In genomic region chr5:32710335-32710858, GRCh38 we compare ENCODE assay signal across 8 cellular contexts. TPM values are rescaled to one million over a fixed set of nuclear protein-coding genes. Genes with fewer than 3 reads are reported as not detected.
DNase-seq lines count a peak whose midpoint lies in the region; ATAC-seq, FAIRE-seq and TF ChIP-seq lines count a peak whose summit lies in the region.

No MANE protein-coding gene starts in this region.

- peak overlapping the region; percentile 82 for H2BK20ac ChIP-seq in IMR-90 (ENCODE audit: low read depth, low read length)

- peak overlapping the region; percentile 84 for H3K18ac ChIP-seq in IMR-90 (ENCODE audit: low read depth, low read length)

- no peaks in the 10 kb centered on the region; the same call in none of the 2 replicates for H3K4me1 ChIP-seq in IMR-90 (ENCODE audit: control insufficient read depth, insufficient read depth, low read length)
- H3K4me1 ChIP-seq in K562 (replicated peaks in 1 of 2; ENCODE audit: control insufficient read depth in 2 of 2, insufficient read depth in 2 of 2, low read length in 2 of 2): peaks cover 0 to 27% of the 10 kb centered on the region in 2 experiments; a peak in 2 of 5 replicates
- H3K4me1 ChIP-seq in suprapubic skin: peaks cover 42% of the 10 kb centered on the region

- peak overlapping the region; percentile 70 for H2BK5ac ChIP-seq in IMR-90 (ENCODE audit: low read depth, low read length, poor library complexity, severe bottlenecking)

- H2AK9ac ChIP-seq in IMR-90 (replicated peaks; ENCODE audit: low read depth, low read length, poor library complexity): peak overlapping the region; percentile 83

- peaks cover 5% of the 10 kb centered on the region for H3K27me3 ChIP-seq in GM06990 (replicated peaks; ENCODE audit: control insufficient read depth, insufficient read depth, low read length)
- H3K27me3 ChIP-seq in IMR-90 (ENCODE audit: control insufficient read depth, insufficient read depth, low read length): no peaks in the 10 kb centered on the region
- H3K27me3 ChIP-seq in K562 (ENCODE audit: control insufficient read depth in 2 of 2, insufficient read depth in 2 of 2, low read length in 2 of 2): peaks cover 17 to 47% of the 10 kb centered on the region in 2 experiments
- peaks cover 32% of the 10 kb centered on the region for H3K27me3 ChIP-seq in suprapubic skin

- H4K8ac ChIP-seq in IMR-90 (ENCODE audit: low read depth in 2 of 2, low read length in 2 of 2): peak overlapping the region; percentile 75 to 84

- H3K4me2 ChIP-seq in IMR-90 (ENCODE audit: low read depth, low read length): peak overlapping the region; percentile 94
- peak overlapping the region; percentile 77 for H3K4me2 ChIP-seq in K562 (ENCODE audit: insufficient read depth, low read length)

- dilution Hi-C loops in IMR-90 (cut with HindIII; ENCODE audit: low sequenced_read_pairs, unreplicated experiment): no loop called here

- WGBS in IMR-90 (ENCODE audit: extremely low coverage in 2 of 2, insufficient read length in 1 of 2), 2 experiments: 0% methylated on average over 10 of the region's 29 CpGs; no CpG with 5 or more reads in 1 of the 2 experiments
- 7% methylated on average over 28 of the region's 29 CpGs for WGBS in K562 (ENCODE audit: insufficient coverage, low coverage, missing lambda C conversion rate)
- under 1% methylated on average over 25 of the region's 29 CpGs for WGBS in suprapubic skin

- H3K9me3 ChIP-seq in IMR-90 (ENCODE audit: control insufficient read depth, insufficient read depth, low read length) (no peaks in the 10 kb centered on the region), K562 (replicated peaks; ENCODE audit: control insufficient read depth, insufficient read depth, low read depth, low read length) (no peaks in the 10 kb centered on the region), suprapubic skin (no peaks in the 10 kb centered on the region)

- H2BK120ac ChIP-seq in IMR-90 (ENCODE audit: low read depth, low read length): peak overlapping the region; percentile 84

- peak overlapping the region; percentile 40; the same call in 2 of the 3 replicates for H2BK15ac ChIP-seq in IMR-90 (ENCODE audit: low read depth, low read length)

- POLR2A ChIA-PET in IMR-90 (lab: Charles Lee; ENCODE audit: unreplicated experiment) (no interaction called here), K562 (lab: Yijun Ruan, JAX) (no interaction called here)

- in situ Hi-C loops in IMR-90 (cut with MboI; ENCODE audit: low sequenced_read_pairs) (loop anchor here (10.0 kb wide), 2 partner anchors 204 to 464 kb away; no protein-coding TSS in a partner anchor), K562 (cut with MboI) (no loop called here)

- peak overlapping the region; percentile 66 for H3K56ac ChIP-seq in IMR-90 (ENCODE audit: extremely low read depth, insufficient read depth, low read length)

- TF ChIP-seq RAD21 in IMR-90 (IDR thresholded peaks at IDR 0.05; ENCODE audit: low read length) (no peak), K562 (CRISPR knock-in tag; conservative IDR thresholded peaks at IDR 0.05 in 1 of 2, IDR thresholded peaks at IDR 0.05 in 1 of 2) (no peak)

- TF ChIP-seq POLR2A in IMR-90 (IDR thresholded peaks at IDR 0.05; ENCODE audit: low read depth, low read length): no peak
- TF ChIP-seq POLR2A in K562 (conservative IDR thresholded peaks at IDR 0.05): no peak
- no peak for TF ChIP-seq POLR2A in suprapubic skin (IDR thresholded peaks at IDR 0.05)

- FAIRE-seq in K562 (lab: Jason Lieb, UNC): no peak

- no peaks in the 10 kb centered on the region; a peak in 2 of 4 replicates for H3K79me1 ChIP-seq in IMR-90 (ENCODE audit: low read depth in 1 of 2, low read length in 2 of 2)

- H4K5ac ChIP-seq in IMR-90 (ENCODE audit: low read depth, low read length): peak overlapping the region; percentile 80

- H3K9me1 ChIP-seq in IMR-90 (ENCODE audit: insufficient read depth, low read length) (no peaks in the 10 kb centered on the region; the same call in 1 of the 2 replicates), K562 (ENCODE audit: control insufficient read depth, insufficient read depth, low read length) (no peaks in the 10 kb centered on the region)

- ATAC-seq in IMR-90 (ENCODE audit: low read depth): peak; percentile 23
- ATAC-seq in K562: peak; percentile 44

- BruUV-seq in IMR-90 (replicated peaks; lab: Mats Ljungman, UMichigan) (no TSS peak), K562 (replicated peaks; lab: Mats Ljungman, UMichigan) (no TSS peak)

- peak overlapping the region; percentile 64; the same call in 1 of the 2 replicates for H3K4ac ChIP-seq in IMR-90 (ENCODE audit: low read depth, low read length)

- H3K36me3 ChIP-seq in GM06990 (ENCODE audit: control insufficient read depth, insufficient read depth, low read length): no peaks in the 10 kb centered on the region
- 0 out of 2 replicates have a peak, but pooled peaks cover 1% of the 10 kb centered on the region for H3K36me3 ChIP-seq in IMR-90 (ENCODE audit: control insufficient read depth, insufficient read depth, low read length)
- H3K36me3 ChIP-seq in K562 (ENCODE audit: control insufficient read depth, insufficient read depth, low read length): no peaks in the 10 kb centered on the region
- H3K36me3 ChIP-seq in suprapubic skin: no peaks in the 10 kb centered on the region

- H2AK5ac ChIP-seq in IMR-90 (ENCODE audit: low read depth, low read length): peak overlapping the region; percentile 48

- peak overlapping the region; percentile 96 for H4K91ac ChIP-seq in IMR-90 (ENCODE audit: insufficient read depth, low read depth, low read length)

- no peaks in the 10 kb centered on the region for H3K79me2 ChIP-seq in K562 (ENCODE audit: control insufficient read depth, insufficient read depth, low read length)

- H3K4me3 ChIP-seq in GM06990 (replicated peaks; ENCODE audit: low read depth, low read length): peak overlapping the region; percentile 55
- H3K4me3 ChIP-seq in IMR-90 (ENCODE audit: insufficient read depth, low read depth, low read length): peak overlapping the region; percentile 84
- H3K4me3 ChIP-seq in K562: peak overlapping the region; percentile 27
- H3K4me3 ChIP-seq in suprapubic skin: peak overlapping the region; percentile 65

- no peaks in the 10 kb centered on the region for H4K20me1 ChIP-seq in IMR-90 (ENCODE audit: insufficient read depth, low read length)
- no peaks in the 10 kb centered on the region for H4K20me1 ChIP-seq in K562 (replicated peaks; ENCODE audit: control insufficient read depth, insufficient read depth, low read length)

- H3K23ac ChIP-seq in IMR-90 (ENCODE audit: low read depth, low read length): peak overlapping the region; percentile 79

- H2AFZ ChIP-seq in IMR-90 (replicated peaks; ENCODE audit: low read length, poor library complexity) (peak overlapping the region; percentile 96), K562 (ENCODE audit: low read depth, low read length) (peak overlapping the region; percentile 73)

- peak overlapping the region; percentile 80 for H3K27ac ChIP-seq in IMR-90 (ENCODE audit: insufficient read depth, low read length)
- H3K27ac ChIP-seq in K562 (ENCODE audit: extremely low read depth, low read depth, low read length): no peak overlapping the region
- no peak overlapping the region for H3K27ac ChIP-seq in suprapubic skin

- intact Hi-C loops in IMR-90 (cut with micrococcal nuclease) (loop anchor here (1.0 to 5.0 kb wide), 7 partner anchors 82 to 712 kb away; no protein-coding TSS in a partner anchor), K562 (cut with micrococcal nuclease) (no loop called here)

- DNase-seq in GM06990 (ENCODE audit: extremely low read depth, insufficient read length) (peak; percentile 20), IMR-90 (no peak), K562 (ENCODE audit: extremely low read depth in 1 of 4, low spot score in 3 of 4) (no peak), kidney tubule cell (ENCODE audit: low spot score) (peak; percentile 28), suprapubic skin (ENCODE audit: low spot score in 2 of 2) (no peak), NCI-H146 treated with DMSO at 0.1 percent for 48 hours (lab: John Stamatoyannopoulos, UW; ENCODE audit: unreplicated experiment) (no peak), activated gamma-delta T cell treated with Interleukin-2 at 50 U/mL for 16 hours (no peak), DMS153 treated with DMSO at 0.1 percent for 48 hours (lab: John Stamatoyannopoulos, UW; ENCODE audit: unreplicated experiment) (no peak)

- TF ChIP-seq EP300 in K562 (IDR thresholded peaks at IDR 0.05; ENCODE audit: low read length) (no peak), suprapubic skin (IDR thresholded peaks at IDR 0.05) (no peak)

- CTCF ChIA-PET in IMR-90 (lab: Yijun Ruan, JAX) (interaction anchor here (0.9 to 1.8 kb wide), 4 partner anchors 199 to 712 kb away, joined by 3 to 6 read pairs (median 3); no protein-coding TSS in a partner anchor), K562 (lab: Yijun Ruan, JAX; ENCODE audit: low intra/inter-chr PET ratio) (interaction anchor here (0.6 to 1.2 kb wide), 2 partner anchors 588 to 713 kb away, joined by 3 read pairs; no protein-coding TSS in a partner anchor)

- TF ChIP-seq CTCF in GM06990 (IDR thresholded peaks at IDR 0.05; ENCODE audit: insufficient read depth, low read length, poor library complexity, severe bottlenecking): no peak
- TF ChIP-seq CTCF in IMR-90 (conservative IDR thresholded peaks at IDR 0.05; ENCODE audit: low read depth, low read length): no peak
- TF ChIP-seq CTCF in K562 (IDR thresholded peaks at IDR 0.05 in 2 of 3, conservative IDR thresholded peaks at IDR 0.05 in 1 of 3; ENCODE audit: insufficient read depth in 2 of 3, low read depth in 1 of 3, low read length in 3 of 3): no peak
- no peak for TF ChIP-seq CTCF in suprapubic skin (IDR thresholded peaks at IDR 0.05)

- H3K9ac ChIP-seq in IMR-90 (ENCODE audit: low read depth, low read length): peak overlapping the region; percentile 82
- H3K9ac ChIP-seq in K562 (ENCODE audit: insufficient read depth in 1 of 2, low read depth in 2 of 2, low read length in 2 of 2): peak overlapping the region in 1 of 2 experiments; percentile 60; a peak in 1 of 4 replicates

- H3K14ac ChIP-seq in IMR-90 (replicated peaks; ENCODE audit: low read depth, low read length): peak overlapping the region; percentile 37

RNA-seq across cellular contexts. Expression of gene NPR3, which starts 0.7 kb away (rescaled TPM):
- total RNA-seq in IMR-90 (2012; rRNA removed) (88.2 and 89.4 TPM in 2 replicates), K562 (2014; rRNA removed) (0.05 TPM in 1 of 2 replicates, not detected in the other), K562 (2014; rRNA removed; fragmentation: Illumina TruSeq; extraction: Trizol) (0.03 and 0.11 TPM in 2 replicates), K562 (2015; rRNA removed; fragmentation: Illumina TruSeq; extraction: Trizol) (0.04 TPM in 1 of 2 replicates, not detected in the other), K562 (2021) (0.04 TPM in 1 of 2 replicates, not detected in the other), suprapubic skin (10 to 100 TPM in 1 of 4 donors, 1 to 10 TPM in 3; 6.1 to 10.1 (median 8.1) TPM)
- polyA plus RNA-seq in IMR-90 (2012; rRNA removed) (23.2 and 24.6 TPM in 2 replicates), K562 (2011; rRNA removed) (0.03 and 0.05 TPM in 2 replicates), K562 (2014; fragmentation: Illumina TruSeq; extraction: Trizol) (0.03 TPM in 1 of 2 replicates, not detected in the other), K562 (2014; fragmentation: Nextera tagmentation; extraction: Ambion mirVana) (not detected), K562 (2014; rRNA removed) (0.01 TPM in 1 of 2 replicates, not detected in the other)
- 7.5 and 12.4 TPM in 2 replicates for polyA plus RNA-seq in IMR-90 (2012; cell fraction: cytosol; rRNA removed)
- 12.3 and 16.2 TPM in 2 replicates for polyA plus RNA-seq in IMR-90 (2012; cell fraction: nucleus; rRNA removed; ENCODE audit: low replicate concordance)
- 0.14 and 0.42 TPM in 2 replicates for total RNA-seq in K562 (2011; cell fraction: chromatin; rRNA removed; ENCODE audit: low replicate concordance)
- total RNA-seq in K562 (2011; cell fraction: nucleolus; rRNA removed): 0.13 TPM in 1 of 2 replicates, not detected in the other
- 0.15 TPM in 1 of 2 replicates, not detected in the other for total RNA-seq in K562 (2011; cell fraction: nucleoplasm; rRNA removed)
- 0.01 TPM in 1 of 2 replicates, not detected in the other for polyA plus RNA-seq in K562 (2011; cell fraction: cytosol; rRNA removed)
- polyA plus RNA-seq in K562 (2011; cell fraction: nucleus; rRNA removed): 0.07 and 0.10 TPM in 2 replicates
- polyA plus RNA-seq in K562 (2012): 0.07 and 0.08 TPM in 2 replicates
- 0.03 and 0.04 TPM in 2 replicates for polyA minus RNA-seq in K562 (2011; rRNA and poly(A)+ RNA removed)
- polyA minus RNA-seq in K562 (2011; cell fraction: cytosol; rRNA and poly(A)+ RNA removed): not detected in 2 replicates
- polyA minus RNA-seq in K562 (2011; cell fraction: nucleus; rRNA and poly(A)+ RNA removed): 0.13 and 0.22 TPM in 2 replicates

Comparison
In these comparisons a context has a peak if more than half of its experiments do, and no peak if none do; other contexts are left out.
1. DNase-seq: peak in GM06990 (single experiment) and kidney tubule cell (single experiment); none in IMR-90 (single experiment), K562 (0 of 4), suprapubic skin (0 of 2), NCI-H146 treated with DMSO at 0.1 percent for 48 hours (single experiment), activated gamma-delta T cell treated with Interleukin-2 at 50 U/mL for 16 hours (single experiment) and DMS153 treated with DMSO at 0.1 percent for 48 hours (single experiment).
2. H3K4me3 ChIP-seq: peak in every context shown above with its lines; median percentile 84 in IMR-90; 65 in suprapubic skin; 55 in GM06990; 27 in K562.
3. RNA of gene NPR3, which starts 0.7 kb away (total RNA-seq): 88.2 to 89.4 TPM in IMR-90 and 6.1 to 10.1 TPM in suprapubic skin; 0.03 to 0.42 TPM in K562; every median in the first group is over 4 times any median in the second.